Comparison of ENCODE assay signal across 27 cellular contexts in genomic region chr2:52859065-52859464, GRCh38.
DNase-seq lines count a peak whose midpoint lies in the region; ATAC-seq, FAIRE-seq and TF ChIP-seq lines count a peak whose summit lies in the region.
"Had no signal": no experiment of that assay in that cellular context is flagged by ENCODE, and none has a peak within 500 bp of the region (broad histone marks: within the 10 kb centered on the region; RNA-seq: fewer than 3 reads in every experiment).

No MANE protein-coding gene starts in this region.

- no peak overlapping the region for H3K4me3 ChIP-seq in astrocyte (ENCODE audit: insufficient read depth, low read depth, low read length)
- H3K4me3 ChIP-seq: BLaER1, GM12878 had no signal

- H3K27me3 ChIP-seq in astrocyte (ENCODE audit: insufficient read depth, low read length) = no peaks in the 10 kb centered on the region
- H3K27me3 ChIP-seq: BE2C, BLaER1 had no signal

- H3K79me2 ChIP-seq in astrocyte (ENCODE audit: insufficient read depth, low read length) = no peaks in the 10 kb centered on the region

- H3K9me3 Mint-ChIP-seq in astrocyte (ENCODE audit: unreplicated experiment) = no peaks in the 10 kb centered on the region

- no peaks in the 10 kb centered on the region for H3K36me3 Mint-ChIP-seq in astrocyte (ENCODE audit: low read depth, unreplicated experiment)
- H3K36me3 Mint-ChIP-seq: CD14-positive monocyte; CD4-positive, alpha-beta memory T cell; CD4-positive, CD25-positive, alpha-beta regulatory T cell had no signal

- H4K20me1 ChIP-seq in astrocyte (ENCODE audit: insufficient read depth, low read length) = no peaks in the 10 kb centered on the region
- H4K20me1 ChIP-seq: BLaER1 had no signal

- TF ChIP-seq CTCF in astrocyte (IDR thresholded peaks at IDR 0.05; ENCODE audit: insufficient read depth, low read depth, low read length) = no peak

- DNase-seq in left ventricle myocardium superior (no peak), left cardiac atrium (no peak), astrocyte (ENCODE audit: low read depth) (no peak), SW480 (ENCODE audit: low spot score) (no peak)
- DNase-seq: 8988T; ACHN; BE2C; C1 segment of cervical spinal cord; CD4-positive, alpha-beta memory T cell; CD4-positive, CD25-positive, alpha-beta regulatory T cell; CD8-positive, alpha-beta memory T cell; COR-L47; DMS 273 treated with DMSO at 0.1 percent for 48 hours; DMS153; DMS53; DMS79; DND-41; EL; GDM1 had no signal

- H3K27ac Mint-ChIP-seq in astrocyte (ENCODE audit: unreplicated experiment) = no peak overlapping the region
- H3K27ac Mint-ChIP-seq: CD14-positive monocyte; CD4-positive, alpha-beta memory T cell; CD4-positive, CD25-positive, alpha-beta regulatory T cell; CD8-positive, alpha-beta memory T cell had no signal

- FAIRE-seq in astrocyte (lab: Jason Lieb, UNC) = peak; percentile 20
- FAIRE-seq: A204.1, GM12878, GM12892, GM18507, GM19239 had no signal

- no peak overlapping the region for H2AFZ ChIP-seq in astrocyte (ENCODE audit: low read depth, low read length)

- H3K4me2 ChIP-seq in astrocyte (ENCODE audit: low read length) = no peak overlapping the region
- H3K4me2 ChIP-seq: BLaER1 had no signal

- H3K36me3 ChIP-seq in astrocyte (ENCODE audit: insufficient read depth, low read length) = no peaks in the 10 kb centered on the region
- H3K36me3 ChIP-seq: BE2C, BLaER1 had no signal

- no peaks in the 10 kb centered on the region for H3K4me1 ChIP-seq in astrocyte (ENCODE audit: insufficient read depth, low read length)
- H3K4me1 ChIP-seq: BE2C, BLaER1 had no signal

- H3K9me3 ChIP-seq in astrocyte (ENCODE audit: insufficient read depth, low read depth, low read length) = no peaks in the 10 kb centered on the region
- H3K9me3 ChIP-seq: BE2C, BLaER1 had no signal

- H3K4me1 Mint-ChIP-seq in astrocyte (ENCODE audit: low read depth, unreplicated experiment) = peaks cover 14% of the 10 kb centered on the region
- H3K4me1 Mint-ChIP-seq: CD14-positive monocyte; CD4-positive, alpha-beta memory T cell; CD4-positive, CD25-positive, alpha-beta regulatory T cell; CD8-positive, alpha-beta memory T cell had no signal

- H3K4me3 Mint-ChIP-seq in astrocyte (ENCODE audit: unreplicated experiment) = no peak overlapping the region
- H3K4me3 Mint-ChIP-seq: CD14-positive monocyte; CD4-positive, alpha-beta memory T cell; CD4-positive, CD25-positive, alpha-beta regulatory T cell; CD8-positive, alpha-beta memory T cell had no signal

- no peak overlapping the region for H3K9ac ChIP-seq in astrocyte (ENCODE audit: low read length)
- H3K9ac ChIP-seq: BLaER1 had no signal

- no peaks in the 10 kb centered on the region for H3K27me3 Mint-ChIP-seq in astrocyte (ENCODE audit: low read depth, unreplicated experiment)
- H3K27me3 Mint-ChIP-seq: CD4-positive, alpha-beta memory T cell; CD4-positive, CD25-positive, alpha-beta regulatory T cell; CD8-positive, alpha-beta memory T cell had no signal

- no peak overlapping the region for H3K27ac ChIP-seq in astrocyte (ENCODE audit: low read depth, low read length)
- H3K27ac ChIP-seq: BLaER1 had no signal

- peak; percentile 58 for ATAC-seq in left ventricle myocardium superior
- no peak for ATAC-seq in left cardiac atrium
- no peak for ATAC-seq in GM18909 (IDR thresholded peaks at IDR 0.05; ENCODE audit: poor library complexity, unreplicated experiment)
- ATAC-seq: GM12878 had no signal

- intact Hi-C loops in left ventricle myocardium superior (cut with micrococcal nuclease) = no loop called here
- intact Hi-C loops in left cardiac atrium (cut with DNase I) = no loop called here
